23 cellular contexts compared by ENCODE assay signal in the genomic region with DNA sequence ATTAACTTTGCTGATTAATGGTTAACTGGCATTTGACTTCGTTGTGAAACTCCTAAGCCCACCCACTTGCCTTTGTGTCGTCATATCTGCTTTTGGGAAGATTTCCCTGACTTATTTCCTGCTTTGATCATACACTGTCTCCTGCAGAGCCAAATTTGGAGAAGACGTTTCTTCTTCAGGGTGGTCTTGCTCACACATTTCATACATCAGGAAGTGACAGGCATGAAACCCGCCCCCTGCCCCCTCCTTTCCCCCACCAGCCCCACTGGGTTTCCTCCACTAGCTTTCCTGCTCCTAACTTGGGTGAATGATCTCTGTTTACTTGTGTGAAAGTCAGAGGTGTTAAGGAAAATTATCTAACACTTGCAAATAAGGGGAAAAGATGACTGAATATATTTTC.
A peak's percentile ranks its signal among the peaks of the same experiment; 100 is the strongest.
DNase-seq lines count a peak whose midpoint lies in the region; ATAC-seq and TF ChIP-seq lines count a peak whose summit lies in the region.
"Had no signal": no experiment of that assay in that cellular context is flagged by ENCODE, and none has a peak within 500 bp of the region (broad histone marks: within the 10 kb centered on the region; RNA-seq: fewer than 3 reads in every experiment).

No MANE protein-coding gene starts in this region.

- H3K27me3 ChIP-seq in GM23338 (ENCODE audit: insufficient read depth): no peaks in the 10 kb centered on the region
- no peaks in the 10 kb centered on the region for H3K27me3 ChIP-seq in hepatocyte
- H3K27me3 ChIP-seq: Peyer's patch had no signal

- H3K4me3 Mint-ChIP-seq in GM23338: no peak overlapping the region
- no peak overlapping the region for H3K4me3 Mint-ChIP-seq in activated CD4-positive, alpha-beta memory T cell treated with anti-CD3 and anti-CD28 coated beads, Interleukin-2, amount 10 ng/mL, durations not matched to agents 7 days and 5 days
- H3K4me3 Mint-ChIP-seq in activated CD4-positive, alpha-beta T cell treated with anti-CD3 and anti-CD28 coated beads, Interleukin-2, amount 10 ng/mL, durations not matched to agents 7 days and 5 days: no peak overlapping the region
- no peak overlapping the region for H3K4me3 Mint-ChIP-seq in T-helper 2 cell treated with Interferon-gamma antibody and Interleukin-4, amounts not matched to agents 5 μg/mL and 100 μg/mL, for 36 hours
- H3K4me3 Mint-ChIP-seq: CD8-positive, alpha-beta memory T cell; IgD-negative memory B cell had no signal

- H3K27ac ChIP-seq in GM23338 (ENCODE audit: low read depth): peak overlapping the region; percentile 23; the same call in 1 of the 2 replicates
- H3K27ac ChIP-seq in KOPT-K1 (ENCODE audit: low read depth, low read length, poor library complexity, severe bottlenecking): peak overlapping the region; percentile 17
- H3K27ac ChIP-seq in hepatocyte: peak overlapping the region; percentile 24
- H3K27ac ChIP-seq: GM23248, Peyer's patch had no signal

- H3K27ac Mint-ChIP-seq in GM23338: no peak overlapping the region; the same call in 1 of the 2 replicates
- H3K27ac Mint-ChIP-seq in activated CD4-positive, alpha-beta memory T cell treated with anti-CD3 and anti-CD28 coated beads, Interleukin-2, amount 10 ng/mL, durations not matched to agents 7 days and 5 days: no peak overlapping the region
- no peak overlapping the region for H3K27ac Mint-ChIP-seq in activated CD4-positive, alpha-beta T cell treated with anti-CD3 and anti-CD28 coated beads, Interleukin-2, amount 10 ng/mL, durations not matched to agents 7 days and 5 days
- H3K27ac Mint-ChIP-seq in T-helper 2 cell treated with Interferon-gamma antibody and Interleukin-4, amounts not matched to agents 5 μg/mL and 100 μg/mL, for 36 hours: no peak overlapping the region
- H3K27ac Mint-ChIP-seq: CD8-positive, alpha-beta memory T cell; IgD-negative memory B cell had no signal

- peaks cover 4% of the 10 kb centered on the region; the same call in 1 of the 2 replicates for H3K36me3 ChIP-seq in GM23338 (ENCODE audit: insufficient read depth)
- no peaks in the 10 kb centered on the region for H3K36me3 ChIP-seq in KOPT-K1 (ENCODE audit: insufficient read depth, low read length)
- H3K36me3 ChIP-seq in hepatocyte (replicated peaks; ENCODE audit: insufficient read depth, low read depth): no peaks in the 10 kb centered on the region
- H3K36me3 ChIP-seq: Peyer's patch had no signal

- ATAC-seq in GM23338: no peak
- ATAC-seq: HCT116 had no signal

- H3K9me2 ChIP-seq in GM23338 (ENCODE audit: insufficient read depth) (peaks cover 23% of the 10 kb centered on the region; the same call in 1 of the 2 replicates), hepatocyte (replicated peaks; ENCODE audit: insufficient read depth) (no peaks in the 10 kb centered on the region)

- 6% methylated on average over 4 of the region's 4 CpGs for WGBS in hepatocyte (ENCODE audit: low lambda C conversion rate, missing lambda C conversion rate)

- H2AFZ ChIP-seq in GM23338: 0 out of 2 replicates have a peak overlapping the region, but pooled peaks have one; percentile 23
- no peak overlapping the region for H2AFZ ChIP-seq in hepatocyte
- H2AFZ ChIP-seq: GM23248 had no signal

- H3K4me3 ChIP-seq in GM23338: no peak overlapping the region
- H3K4me3 ChIP-seq in hepatocyte: no peak overlapping the region
- H3K4me3 ChIP-seq: GM23248, Peyer's patch had no signal

- H3K4me1 ChIP-seq in GM23338 (ENCODE audit: insufficient read depth) (peaks cover 15% of the 10 kb centered on the region), hepatocyte (ENCODE audit: insufficient read depth) (peaks cover 26% of the 10 kb centered on the region)
- H3K4me1 ChIP-seq: Peyer's patch had no signal

- CTCF ChIA-PET in activated CD4-positive, alpha-beta memory T cell treated with anti-CD3 and anti-CD28 coated beads, Interleukin-2, amount 10 ng/mL, durations not matched to agents 7 days and 5 days (lab: Charles Lee): no interaction called here
- CTCF ChIA-PET in activated CD4-positive, alpha-beta T cell treated with anti-CD3 and anti-CD28 coated beads, Interleukin-2, amount 10 ng/mL, durations not matched to agents 7 days and 5 days (lab: Charles Lee): no interaction called here

- no peaks in the 10 kb centered on the region for H3F3A ChIP-seq in GM23338 (replicated peaks; ENCODE audit: low read depth)

- H3K36me3 Mint-ChIP-seq in GM23338 (ENCODE audit: low read depth): peaks cover 26% of the 10 kb centered on the region
- H3K36me3 Mint-ChIP-seq in activated CD4-positive, alpha-beta memory T cell treated with anti-CD3 and anti-CD28 coated beads, Interleukin-2, amount 10 ng/mL, durations not matched to agents 7 days and 5 days (ENCODE audit: low read depth): no peaks in the 10 kb centered on the region
- H3K36me3 Mint-ChIP-seq in activated CD4-positive, alpha-beta T cell treated with anti-CD3 and anti-CD28 coated beads, Interleukin-2, amount 10 ng/mL, durations not matched to agents 7 days and 5 days (ENCODE audit: low read depth): no peaks in the 10 kb centered on the region
- no peaks in the 10 kb centered on the region for H3K36me3 Mint-ChIP-seq in T-helper 2 cell treated with Interferon-gamma antibody and Interleukin-4, amounts not matched to agents 5 μg/mL and 100 μg/mL, for 36 hours (ENCODE audit: low read depth)
- H3K36me3 Mint-ChIP-seq: CD8-positive, alpha-beta memory T cell; IgD-negative memory B cell had no signal

- peaks cover 13% of the 10 kb centered on the region; the same call in 2 of the 3 replicates for H3K4me1 Mint-ChIP-seq in GM23338
- H3K4me1 Mint-ChIP-seq in activated CD4-positive, alpha-beta memory T cell treated with anti-CD3 and anti-CD28 coated beads, Interleukin-2, amount 10 ng/mL, durations not matched to agents 7 days and 5 days: no peaks in the 10 kb centered on the region
- H3K4me1 Mint-ChIP-seq in activated CD4-positive, alpha-beta T cell treated with anti-CD3 and anti-CD28 coated beads, Interleukin-2, amount 10 ng/mL, durations not matched to agents 7 days and 5 days: no peaks in the 10 kb centered on the region
- no peaks in the 10 kb centered on the region for H3K4me1 Mint-ChIP-seq in T-helper 2 cell treated with Interferon-gamma antibody and Interleukin-4, amounts not matched to agents 5 μg/mL and 100 μg/mL, for 36 hours (ENCODE audit: low read depth)
- H3K4me1 Mint-ChIP-seq: CD8-positive, alpha-beta memory T cell; IgD-negative memory B cell had no signal

- TF ChIP-seq CTCF in GM23338 (conservative IDR thresholded peaks at IDR 0.05; ENCODE audit: low read depth in 2 of 2): no peak
- TF ChIP-seq CTCF in hepatocyte (IDR thresholded peaks at IDR 0.05; ENCODE audit: poor library complexity): no peak

- DNase-seq in GM23338 (ENCODE audit: low spot score) (no peak), hepatocyte (ENCODE audit: low spot score) (no peak), renal cortical epithelial cell (ENCODE audit: low read depth) (peak; percentile 39)
- no peak for DNase-seq in activated CD4-positive, alpha-beta memory T cell treated with anti-CD3 and anti-CD28 coated beads, Interleukin-2, amount 10 ng/mL, durations not matched to agents 7 days and 5 days
- DNase-seq in activated CD4-positive, alpha-beta T cell treated with anti-CD3 and anti-CD28 coated beads, Interleukin-2, amount 10 ng/mL, durations not matched to agents 7 days and 5 days: no peak
- no peak for DNase-seq in T-helper 2 cell treated with Interferon-gamma antibody and Interleukin-4, amounts not matched to agents 5 μg/mL and 100 μg/mL, for 36 hours (ENCODE audit: low spot score)
- DNase-seq: ACHN; C1 segment of cervical spinal cord; Calu3; CD8-positive, alpha-beta memory T cell; DMS153; GM23248; Karpas-422; NCI-H1048; NCI-H1417 treated with DMSO at 0.1 percent for 48 hours; NCI-H187 treated with DMSO at 0.1 percent for 48 hours; NCI-H2107; NCI-H510A; NCI-H774 had no signal

- H3K9me3 Mint-ChIP-seq in GM23338: peaks cover 23% of the 10 kb centered on the region
- H3K9me3 Mint-ChIP-seq in activated CD4-positive, alpha-beta memory T cell treated with anti-CD3 and anti-CD28 coated beads, Interleukin-2, amount 10 ng/mL, durations not matched to agents 7 days and 5 days: no peaks in the 10 kb centered on the region
- no peaks in the 10 kb centered on the region for H3K9me3 Mint-ChIP-seq in activated CD4-positive, alpha-beta T cell treated with anti-CD3 and anti-CD28 coated beads, Interleukin-2, amount 10 ng/mL, durations not matched to agents 7 days and 5 days
- H3K9me3 Mint-ChIP-seq in T-helper 2 cell treated with Interferon-gamma antibody and Interleukin-4, amounts not matched to agents 5 μg/mL and 100 μg/mL, for 36 hours: no peaks in the 10 kb centered on the region

- H4K20me1 ChIP-seq in GM23338 (replicated peaks; ENCODE audit: insufficient read depth): no peaks in the 10 kb centered on the region
- H4K20me1 ChIP-seq in hepatocyte (ENCODE audit: insufficient read depth, poor library complexity, severe bottlenecking): no peaks in the 10 kb centered on the region

- peaks cover 5% of the 10 kb centered on the region for H3K27me3 Mint-ChIP-seq in GM23338 (ENCODE audit: insufficient read depth, low read depth, poor library complexity)
- no peaks in the 10 kb centered on the region for H3K27me3 Mint-ChIP-seq in activated CD4-positive, alpha-beta memory T cell treated with anti-CD3 and anti-CD28 coated beads, Interleukin-2, amount 10 ng/mL, durations not matched to agents 7 days and 5 days
- no peaks in the 10 kb centered on the region for H3K27me3 Mint-ChIP-seq in activated CD4-positive, alpha-beta T cell treated with anti-CD3 and anti-CD28 coated beads, Interleukin-2, amount 10 ng/mL, durations not matched to agents 7 days and 5 days
- no peaks in the 10 kb centered on the region for H3K27me3 Mint-ChIP-seq in T-helper 2 cell treated with Interferon-gamma antibody and Interleukin-4, amounts not matched to agents 5 μg/mL and 100 μg/mL, for 36 hours (ENCODE audit: low read depth)

- H3K9me3 ChIP-seq in KOPT-K1 (ENCODE audit: insufficient read depth, low read length, poor library complexity, severe bottlenecking) (no peaks in the 10 kb centered on the region), hepatocyte (ENCODE audit: low read depth) (no peaks in the 10 kb centered on the region)
- H3K9me3 ChIP-seq: Peyer's patch had no signal

- POLR2A ChIA-PET in activated CD4-positive, alpha-beta memory T cell treated with anti-CD3 and anti-CD28 coated beads, Interleukin-2, amount 10 ng/mL, durations not matched to agents 7 days and 5 days (lab: Charles Lee): no interaction called here
- POLR2A ChIA-PET in activated CD4-positive, alpha-beta T cell treated with anti-CD3 and anti-CD28 coated beads, Interleukin-2, amount 10 ng/mL, durations not matched to agents 7 days and 5 days (lab: Charles Lee): no interaction called here

- H3K79me2 ChIP-seq in GM23338 (replicated peaks; ENCODE audit: insufficient read depth) (no peaks in the 10 kb centered on the region), hepatocyte (no peaks in the 10 kb centered on the region)

- H3K4me2 ChIP-seq in GM23338: peak overlapping the region; percentile 64
- H3K4me2 ChIP-seq in hepatocyte: peak overlapping the region; percentile 51

TF ChIP-seq in GM23338, 12 proteins besides CTCF, POLR2A, EP300 and RAD21 (continues in another document):
- no peak for TF ChIP-seq EZH2phosphoT487 (IDR thresholded peaks at IDR 0.05; ENCODE audit: unreplicated experiment)
